1 cellular context compared by ENCODE assay signal in genomic region chr20:57332105-57333089, GRCh38.
A peak's percentile ranks its signal among the peaks of the same experiment; 100 is the strongest.
TF ChIP-seq lines count a peak whose summit lies in the region.

No MANE protein-coding gene starts in this region.

TF ChIP-seq in HepG2, 621 proteins besides CTCF, POLR2A, EP300 and RAD21:
- TF ChIP-seq ZNF30 (CRISPR knock-in tag; IDR thresholded peaks at IDR 0.05) = no peak
- TF ChIP-seq GMEB2 (CRISPR knock-in tag; IDR thresholded peaks at IDR 0.05; ENCODE audit: low read depth) = no peak
- TF ChIP-seq HNRNPLL (IDR thresholded peaks at IDR 0.05; ENCODE audit: low read depth, low read length, poor library complexity, severe bottlenecking) = peak; percentile 11
- no peak for TF ChIP-seq RFXAP (CRISPR knock-in tag; IDR thresholded peaks at IDR 0.05; ENCODE audit: borderline replicate concordance)
- TF ChIP-seq PHF20 (CRISPR knock-in tag; IDR thresholded peaks at IDR 0.05) = no peak
- no peak for TF ChIP-seq DNMT3B (CRISPR knock-in tag; conservative IDR thresholded peaks at IDR 0.05)
- peak; percentile 54 for TF ChIP-seq STAG1 (CRISPR knock-in tag; IDR thresholded peaks at IDR 0.05)
- TF ChIP-seq ZNF512B (CRISPR knock-in tag; IDR thresholded peaks at IDR 0.05; ENCODE audit: borderline replicate concordance) = no peak
- no peak for TF ChIP-seq ZNF12 (CRISPR knock-in tag; IDR thresholded peaks at IDR 0.05)
- TF ChIP-seq ZBTB34 (CRISPR knock-in tag; IDR thresholded peaks at IDR 0.05) = no peak
- TF ChIP-seq ZBTB26 (CRISPR knock-in tag; IDR thresholded peaks at IDR 0.05; ENCODE audit: borderline replicate concordance) = no peak
- TF ChIP-seq REXO4 (CRISPR knock-in tag; IDR thresholded peaks at IDR 0.05; ENCODE audit: borderline replicate concordance) = no peak
- TF ChIP-seq ZNF550 (CRISPR knock-in tag; IDR thresholded peaks at IDR 0.05; ENCODE audit: borderline replicate concordance) = no peak
